Comparison of ENCODE assay signal across 25 cellular contexts in the genomic region with DNA sequence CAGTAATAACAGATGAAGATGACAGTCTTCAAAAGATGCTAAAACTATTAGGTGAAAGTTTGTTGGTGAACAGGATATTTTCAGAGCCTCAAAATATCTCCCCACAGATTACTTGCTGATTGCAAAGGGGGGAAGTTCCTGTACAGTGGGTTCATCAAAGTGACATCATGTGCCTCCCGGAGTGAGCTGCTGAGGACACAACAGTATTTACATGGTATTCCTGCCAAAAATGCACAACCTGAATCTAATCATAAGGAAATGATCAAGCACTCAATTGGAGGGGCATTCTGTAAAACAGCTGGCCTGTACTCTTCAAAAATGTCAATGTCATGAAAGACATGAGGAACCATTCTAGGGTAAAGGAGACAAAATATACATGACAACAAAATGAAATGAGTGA. TPM values are rescaled to one million over a fixed set of nuclear protein-coding genes. Genes with fewer than 3 reads are reported as not detected.
DNase-seq lines count a peak whose midpoint lies in the region; ATAC-seq lines count a peak whose summit lies in the region.
"Had no signal": no experiment of that assay in that cellular context is flagged by ENCODE, and none has a peak within 500 bp of the region (broad histone marks: within the 10 kb centered on the region; RNA-seq: fewer than 3 reads in every experiment).

No MANE protein-coding gene starts in this region.

- H3K4me1 Mint-ChIP-seq in naive thymus-derived CD8-positive, alpha-beta T cell: peaks cover 20 to 49% (median 28%) of the 10 kb centered on the region in 4 donors
- H3K4me1 Mint-ChIP-seq in activated naive CD8-positive, alpha-beta T cell treated with anti-CD3 and anti-CD28 coated beads, Interleukin-2, amount 50 U/mL, for 24 hours: peaks cover 19% of the 10 kb centered on the region
- H3K4me1 Mint-ChIP-seq: activated CD4-positive, alpha-beta memory T cell treated with anti-CD3 and anti-CD28 coated beads, Interleukin-2, amount 10 ng/mL, durations not matched to agents 7 days and 5 days; CD4-positive, CD25-positive, alpha-beta regulatory T cell had no signal

- no peaks in the 10 kb centered on the region for H3K9me3 Mint-ChIP-seq in naive thymus-derived CD8-positive, alpha-beta T cell
- no peaks in the 10 kb centered on the region for H3K9me3 Mint-ChIP-seq in activated naive CD8-positive, alpha-beta T cell treated with anti-CD3 and anti-CD28 coated beads, Interleukin-2, amount 50 U/mL, for 24 hours
- H3K9me3 Mint-ChIP-seq: activated CD4-positive, alpha-beta memory T cell treated with anti-CD3 and anti-CD28 coated beads, Interleukin-2, amount 10 ng/mL, durations not matched to agents 7 days and 5 days; neural progenitor cell had no signal

- peaks cover 0 to 7% (median 0%) of the 10 kb centered on the region in 5 donors for H3K27me3 Mint-ChIP-seq in naive thymus-derived CD8-positive, alpha-beta T cell
- no peaks in the 10 kb centered on the region for H3K27me3 Mint-ChIP-seq in activated naive CD8-positive, alpha-beta T cell treated with anti-CD3 and anti-CD28 coated beads, Interleukin-2, amount 50 U/mL, for 24 hours

- peak overlapping the region in 4 of 10 donors; percentile 1 to 87 (median 40) for H3K27ac Mint-ChIP-seq in naive thymus-derived CD8-positive, alpha-beta T cell
- H3K27ac Mint-ChIP-seq in activated naive CD8-positive, alpha-beta T cell treated with anti-CD3 and anti-CD28 coated beads, Interleukin-2, amount 50 U/mL, for 24 hours: no peak overlapping the region
- H3K27ac Mint-ChIP-seq: activated CD4-positive, alpha-beta memory T cell treated with anti-CD3 and anti-CD28 coated beads, Interleukin-2, amount 10 ng/mL, durations not matched to agents 7 days and 5 days; activated naive CD4-positive, alpha-beta T cell treated with anti-CD3 and anti-CD28 coated beads for 36 hours; CD4-positive, CD25-positive, alpha-beta regulatory T cell; neural progenitor cell had no signal

- peak overlapping the region in 7 of 10 donors; percentile 15 to 69 (median 46) for H3K4me3 Mint-ChIP-seq in naive thymus-derived CD8-positive, alpha-beta T cell
- no peak overlapping the region for H3K4me3 Mint-ChIP-seq in activated naive CD8-positive, alpha-beta T cell treated with anti-CD3 and anti-CD28 coated beads, Interleukin-2, amount 50 U/mL, for 24 hours
- H3K4me3 Mint-ChIP-seq: activated CD4-positive, alpha-beta memory T cell treated with anti-CD3 and anti-CD28 coated beads, Interleukin-2, amount 10 ng/mL, durations not matched to agents 7 days and 5 days; activated naive CD4-positive, alpha-beta T cell treated with anti-CD3 and anti-CD28 coated beads for 36 hours; brain; CD4-positive, CD25-positive, alpha-beta regulatory T cell; neural progenitor cell had no signal

- POLR2A ChIA-PET in naive thymus-derived CD8-positive, alpha-beta T cell (lab: Charles Lee): interaction anchor here (0.7 to 1.8 kb wide), 2 partner anchors 20 to 161 kb away, joined by 3 to 7 read pairs; no protein-coding TSS in a partner anchor

- DNase-seq in NCI-H1092 treated with DMSO at 0.1 percent for 48 hours (lab: John Stamatoyannopoulos, UW) (peak; percentile 7), NCI-H1092 (lab: John Stamatoyannopoulos, UW) (no peak), NCI-H1694 treated with DMSO at 0.1 percent for 48 hours (lab: John Stamatoyannopoulos, UW) (peak; percentile 19), dermis microvascular lymphatic vessel endothelial cell (ENCODE audit: low read depth in 2 of 2) (peak; percentile 76 to 84)
- DNase-seq in naive thymus-derived CD8-positive, alpha-beta T cell: peak in 3 of 10 donors; percentile 19 to 44 (median 21)
- no peak for DNase-seq in activated naive CD8-positive, alpha-beta T cell treated with anti-CD3 and anti-CD28 coated beads, Interleukin-2, amount 50 U/mL, for 24 hours
- DNase-seq: 8988T; activated CD4-positive, alpha-beta memory T cell treated with anti-CD3 and anti-CD28 coated beads, Interleukin-2, amount 10 ng/mL, durations not matched to agents 7 days and 5 days; activated CD8-positive, alpha-beta memory T cell treated with anti-CD3 and anti-CD28 coated beads, Interleukin-2, amount 50 U/mL, for 48 hours; activated naive CD4-positive, alpha-beta T cell treated with anti-CD3 and anti-CD28 coated beads for 36 hours; CD4-positive, CD25-positive, alpha-beta regulatory T cell; EL; NCI-H1436 treated with DMSO at 0.1 percent for 48 hours; NCI-H2171; NCI-H526 treated with DMSO at 0.1 percent for 48 hours; right cardiac atrium; SHP77 treated with DMSO at 0.1 percent for 48 hours; stimulated activated CD4-positive, alpha-beta T cell treated with anti-CD3 and anti-CD28 coated beads, Interleukin-1b, Interleukin-23, amount 100 ng/mL, for 48 hours; stimulated activated naive CD4-positive, alpha-beta T cell treated with Interleukin-2 at 50 U/mL for 16 hours; SW 1271; upper lobe of right lung had no signal

- no peaks in the 10 kb centered on the region for H3K36me3 Mint-ChIP-seq in naive thymus-derived CD8-positive, alpha-beta T cell
- H3K36me3 Mint-ChIP-seq in activated naive CD8-positive, alpha-beta T cell treated with anti-CD3 and anti-CD28 coated beads, Interleukin-2, amount 50 U/mL, for 24 hours (ENCODE audit: low read depth): no peaks in the 10 kb centered on the region
- H3K36me3 Mint-ChIP-seq: brain; CD4-positive, CD25-positive, alpha-beta regulatory T cell; neural progenitor cell had no signal

- ATAC-seq in naive thymus-derived CD8-positive, alpha-beta T cell: peak; percentile 48 to 77
- ATAC-seq in GM21515 (IDR thresholded peaks at IDR 0.05; ENCODE audit: unreplicated experiment) (no peak), GM21367 (IDR thresholded peaks at IDR 0.05; ENCODE audit: unreplicated experiment) (no peak)
- ATAC-seq in activated naive CD8-positive, alpha-beta T cell treated with anti-CD3 and anti-CD28 coated beads, Interleukin-2, amount 50 U/mL, for 24 hours: no peak
- ATAC-seq: right cardiac atrium, upper lobe of right lung had no signal

RNA-seq across cellular contexts. Expression of a gene that starts 18.9 kb away (rescaled TPM):
- total RNA-seq in dermis microvascular lymphatic vessel endothelial cell: 21.4 and 42.0 TPM in 2 replicates
- total RNA-seq in naive thymus-derived CD8-positive, alpha-beta T cell: 1 to 10 TPM; 8.8 to 9.4 TPM
- 1 to 10 TPM; 1.0 to 6.1 (median 1.5) TPM for polyA plus RNA-seq in naive thymus-derived CD8-positive, alpha-beta T cell

Comparison
In these comparisons a context has a peak if more than half of its experiments do, and no peak if none do; other contexts are left out.
1. DNase-seq: peak in NCI-H1092 treated with DMSO at 0.1 percent for 48 hours (single experiment), NCI-H1694 treated with DMSO at 0.1 percent for 48 hours (single experiment) and dermis microvascular lymphatic vessel endothelial cell (2 of 2); none in NCI-H1092 (single experiment) and activated naive CD8-positive, alpha-beta T cell treated with anti-CD3 and anti-CD28 coated beads, Interleukin-2, amount 50 U/mL, for 24 hours (single experiment).
2. ATAC-seq: peak in naive thymus-derived CD8-positive, alpha-beta T cell (2 of 2); none in GM21515 (single experiment), GM21367 (single experiment) and activated naive CD8-positive, alpha-beta T cell treated with anti-CD3 and anti-CD28 coated beads, Interleukin-2, amount 50 U/mL, for 24 hours (single experiment).